Comparison of ENCODE assay signal across 8 cellular contexts in genomic region chr1:25030674-25031589, GRCh38.
DNase-seq lines count a peak whose midpoint lies in the region; ATAC-seq and TF ChIP-seq lines count a peak whose summit lies in the region.

No MANE protein-coding gene starts in this region.

- no peak overlapping the region for H3K4me2 ChIP-seq in DND-41 (ENCODE audit: insufficient read depth, low read length)
- H3K4me2 ChIP-seq in OCI-LY3 (ENCODE audit: low read length): peak overlapping the region; percentile 97

- DNase-seq in DND-41: no peak
- peak; percentile 93 for DNase-seq in activated naive CD4-positive, alpha-beta T cell treated with anti-CD3 and anti-CD28 coated beads for 36 hours
- DNase-seq in stimulated activated CD4-positive, alpha-beta T cell treated with anti-CD3 and anti-CD28 coated beads, TNF-alpha, amount 100 ng/mL, for 4 hours (ENCODE audit: low read depth in 3 of 3): peak in 2 of 3 experiments; percentile 57 to 62
- DNase-seq in right atrium auricular region (ENCODE audit: low spot score): no peak
- DNase-seq in HK-2 (ENCODE audit: unreplicated experiment): no peak
- no peak for DNase-seq in DMS 273 treated with DMSO at 0.1 percent for 48 hours (lab: John Stamatoyannopoulos, UW)

- intact Hi-C loops in activated naive CD4-positive, alpha-beta T cell treated with anti-CD3 and anti-CD28 coated beads for 36 hours (cut with micrococcal nuclease): loop anchor here (1.0 to 10.0 kb wide), 11 partner anchors 9 to 546 kb away; partner anchors contain the start of genes CLIC4, RUNX3 and TMEM50A

- H3K9me3 ChIP-seq in DND-41 (ENCODE audit: insufficient read depth, low read length, severe bottlenecking): no peaks in the 10 kb centered on the region
- H3K9me3 ChIP-seq in OCI-LY3 (ENCODE audit: insufficient read depth, low read length): no peaks in the 10 kb centered on the region
- H3K9me3 ChIP-seq in right atrium auricular region: no peaks in the 10 kb centered on the region

- peaks cover 77% of the 10 kb centered on the region for H3K4me1 Mint-ChIP-seq in activated naive CD4-positive, alpha-beta T cell treated with anti-CD3 and anti-CD28 coated beads for 36 hours (ENCODE audit: low read depth)

- 0 out of 3 replicates have a peak, but pooled peaks have one; percentile 50 for ATAC-seq in DND-41 (ENCODE audit: insufficient read depth, low read depth)
- ATAC-seq in GM21717 (IDR thresholded peaks at IDR 0.05; ENCODE audit: unreplicated experiment): peak; percentile 44

- H3K4me3 ChIP-seq in DND-41 (ENCODE audit: low read depth in 1 of 2, low read length in 2 of 2) (no peak overlapping the region), OCI-LY3 (ENCODE audit: low read length) (peak overlapping the region; percentile 68), right atrium auricular region (no peak overlapping the region)

- H2AFZ ChIP-seq in DND-41 (ENCODE audit: low read depth, low read length) (no peak overlapping the region), OCI-LY3 (ENCODE audit: low read depth, low read length) (no peak overlapping the region)

- TF ChIP-seq CTCF in DND-41 (IDR thresholded peaks at IDR 0.05; ENCODE audit: borderline replicate concordance, extremely low read depth, low read length, poor library complexity, severe bottlenecking) (no peak), OCI-LY3 (IDR thresholded peaks at IDR 0.05; ENCODE audit: low read depth, low read length) (no peak), right atrium auricular region (IDR thresholded peaks at IDR 0.05) (no peak)

- H3K4me3 Mint-ChIP-seq in activated naive CD4-positive, alpha-beta T cell treated with anti-CD3 and anti-CD28 coated beads for 36 hours: peak overlapping the region; percentile 81

- H3K36me3 ChIP-seq in DND-41 (ENCODE audit: insufficient read depth, low read length) (no peaks in the 10 kb centered on the region), OCI-LY3 (replicated peaks; ENCODE audit: low read depth, low read length) (no peaks in the 10 kb centered on the region), right atrium auricular region (no peaks in the 10 kb centered on the region)

- H3K9ac ChIP-seq in DND-41 (ENCODE audit: low read depth, low read length) (no peak overlapping the region), OCI-LY3 (ENCODE audit: low read length) (peak overlapping the region; percentile 70)

- H3K27ac ChIP-seq in DND-41 (ENCODE audit: low read length): no peak overlapping the region
- H3K27ac ChIP-seq in OCI-LY3 (ENCODE audit: low read length): peak overlapping the region; percentile 96
- no peak overlapping the region for H3K27ac ChIP-seq in right atrium auricular region

- no peaks in the 10 kb centered on the region; the same call in 1 of the 2 replicates for H4K20me1 ChIP-seq in DND-41 (ENCODE audit: insufficient read depth, low read length)
- H4K20me1 ChIP-seq in OCI-LY3 (ENCODE audit: insufficient read depth, low read length): no peaks in the 10 kb centered on the region

- H3K27me3 Mint-ChIP-seq in activated naive CD4-positive, alpha-beta T cell treated with anti-CD3 and anti-CD28 coated beads for 36 hours (ENCODE audit: low read depth): no peaks in the 10 kb centered on the region

- H3K9me3 Mint-ChIP-seq in activated naive CD4-positive, alpha-beta T cell treated with anti-CD3 and anti-CD28 coated beads for 36 hours: no peaks in the 10 kb centered on the region

- H3K27ac Mint-ChIP-seq in activated naive CD4-positive, alpha-beta T cell treated with anti-CD3 and anti-CD28 coated beads for 36 hours: peak overlapping the region; percentile 99

- peaks cover 2% of the 10 kb centered on the region for H3K36me3 Mint-ChIP-seq in activated naive CD4-positive, alpha-beta T cell treated with anti-CD3 and anti-CD28 coated beads for 36 hours (ENCODE audit: low read depth)

- H3K27me3 ChIP-seq in DND-41 (ENCODE audit: insufficient read depth, low read length, poor library complexity) (no peaks in the 10 kb centered on the region), OCI-LY3 (ENCODE audit: low read depth, low read length) (peaks cover 6% of the 10 kb centered on the region), right atrium auricular region (no peaks in the 10 kb centered on the region)

- H3K4me1 ChIP-seq in DND-41 (ENCODE audit: insufficient read depth, low read length) (no peaks in the 10 kb centered on the region), OCI-LY3 (ENCODE audit: low read length) (peaks cover 86% of the 10 kb centered on the region), right atrium auricular region (no peaks in the 10 kb centered on the region)

- H3K79me2 ChIP-seq in DND-41 (ENCODE audit: insufficient read depth, low read length) (no peaks in the 10 kb centered on the region), OCI-LY3 (ENCODE audit: low read length) (no peaks in the 10 kb centered on the region)

- CTCF ChIA-PET in activated naive CD4-positive, alpha-beta T cell treated with anti-CD3 and anti-CD28 coated beads for 36 hours (lab: Charles Lee): interaction anchor here (1.1 to 8.1 kb wide), 2 partner anchors 67 to 99 kb away, joined by 6 to 144 read pairs; partner anchors contain the start of gene RUNX3

Comparison
In these comparisons a context has a peak if more than half of its experiments do, and no peak if none do; other contexts are left out.
1. DNase-seq: peak in activated naive CD4-positive, alpha-beta T cell treated with anti-CD3 and anti-CD28 coated beads for 36 hours (single experiment) and stimulated activated CD4-positive, alpha-beta T cell treated with anti-CD3 and anti-CD28 coated beads, TNF-alpha, amount 100 ng/mL, for 4 hours (2 of 3); none in DND-41 (single experiment), right atrium auricular region (single experiment), HK-2 (single experiment) and DMS 273 treated with DMSO at 0.1 percent for 48 hours (single experiment).